22 cellular contexts compared by ENCODE assay signal in the genomic region with DNA sequence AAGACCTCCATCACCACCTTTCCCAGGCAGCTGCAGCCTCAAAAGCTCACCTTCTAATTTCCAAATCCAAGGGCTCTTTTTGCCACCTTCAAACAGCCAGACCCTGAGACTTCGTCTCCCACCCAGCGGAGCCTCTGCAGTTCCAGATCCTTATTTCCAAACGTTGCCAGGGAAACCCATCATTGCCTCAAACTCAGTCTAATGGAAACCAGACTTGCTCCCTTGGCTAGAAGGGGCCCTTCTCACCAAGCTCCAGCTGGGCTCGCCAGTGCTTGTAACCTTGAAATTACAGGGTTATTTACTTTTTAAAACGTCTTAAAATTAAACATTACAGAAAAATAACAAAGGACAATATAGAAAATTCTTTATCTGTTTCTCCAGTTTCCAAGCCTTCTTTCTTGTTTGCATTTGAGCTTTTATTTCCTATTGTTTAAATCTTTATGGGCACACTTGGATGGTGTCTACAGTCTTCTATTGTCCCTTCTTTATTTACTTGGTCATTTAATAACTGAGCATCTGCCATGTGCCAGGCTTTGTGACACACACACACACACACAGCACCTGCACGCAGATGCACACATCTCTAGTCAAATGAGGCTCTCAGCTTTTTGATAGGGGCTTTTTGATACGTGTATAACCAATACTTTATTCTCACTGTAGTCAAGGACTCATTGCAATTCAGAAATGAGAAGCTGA. TPM values are rescaled to one million over a fixed set of nuclear protein-coding genes. Genes with fewer than 3 reads are reported as not detected.
DNase-seq lines count a peak whose midpoint lies in the region; ATAC-seq and TF ChIP-seq lines count a peak whose summit lies in the region.
"Had no signal": no experiment of that assay in that cellular context is flagged by ENCODE, and none has a peak within 500 bp of the region (broad histone marks: within the 10 kb centered on the region; RNA-seq: fewer than 3 reads in every experiment).

No MANE protein-coding gene starts in this region.

- H3K27me3 ChIP-seq in adipocyte (replicated peaks; ENCODE audit: control insufficient read depth, insufficient read depth, low read length) = peaks cover 27% of the 10 kb centered on the region

- peaks cover 18% of the 10 kb centered on the region for H3K27me3 Mint-ChIP-seq in activated CD4-positive, alpha-beta T cell treated with anti-CD3 and anti-CD28 coated beads, Interleukin-2, amount 10 ng/mL, durations not matched to agents 24 days and 14 days
- peaks cover 4 to 11% (median 5%) of the 10 kb centered on the region in 3 donors for H3K27me3 Mint-ChIP-seq in immature natural killer cell (ENCODE audit: low read depth in 3 of 3)
- H3K27me3 Mint-ChIP-seq: brain had no signal

- no peaks in the 10 kb centered on the region for H3K9me3 ChIP-seq in adipocyte (ENCODE audit: control insufficient read depth, low read length)
- H3K9me3 ChIP-seq: transverse colon had no signal

- no peak overlapping the region for H3K9ac ChIP-seq in adipocyte (ENCODE audit: low read length)

- no peaks in the 10 kb centered on the region for H3K4me1 Mint-ChIP-seq in activated CD4-positive, alpha-beta T cell treated with anti-CD3 and anti-CD28 coated beads, Interleukin-2, amount 10 ng/mL, durations not matched to agents 24 days and 14 days
- H3K4me1 Mint-ChIP-seq in immature natural killer cell = no peaks in the 10 kb centered on the region
- H3K4me1 Mint-ChIP-seq: activated B cell treated with CpG ODN at 0.5 μM for 24 hours; activated naive CD8-positive, alpha-beta T cell treated with anti-CD3 and anti-CD28 coated beads for 36 hours; CD4-positive, CD25-positive, alpha-beta regulatory T cell; stimulated activated naive B cell treated with anti-CD40 and anti-IgM and Interleukin-4, amounts not matched to agents 10 μg/mL and 1 μg/mL and 100 μg/mL, for 72 hours had no signal

- peak overlapping the region; percentile 99 for H3K27ac ChIP-seq in C4-2B
- H3K27ac ChIP-seq: coronary artery, transverse colon had no signal

- H3K9me3 Mint-ChIP-seq in activated CD4-positive, alpha-beta T cell treated with anti-CD3 and anti-CD28 coated beads, Interleukin-2, amount 10 ng/mL, durations not matched to agents 24 days and 14 days = no peaks in the 10 kb centered on the region
- H3K9me3 Mint-ChIP-seq in immature natural killer cell = peaks cover 0 to 5% (median 0%) of the 10 kb centered on the region in 6 donors
- H3K9me3 Mint-ChIP-seq: activated B cell treated with CpG ODN at 0.5 μM for 24 hours; activated naive CD8-positive, alpha-beta T cell treated with anti-CD3 and anti-CD28 coated beads for 36 hours; activated T-helper 1 cell treated with anti-CD3 and anti-CD28 coated beads, Interleukin-12 subunit alpha, Interleukin-12 subunit beta, Interleukin-2, Interleukin-4 antibody, amounts not matched to agents 30 ng/mL and 10 ng/mL and 1 ng/mL, durations not matched to agents 14 hours and 24 hours and 36 hours; mesothelial cell of epicardium had no signal

- intact Hi-C loops in activated CD4-positive, alpha-beta T cell treated with anti-CD3 and anti-CD28 coated beads, Interleukin-2, amount 10 ng/mL, durations not matched to agents 24 days and 14 days (cut with micrococcal nuclease) = no loop called here

- no peaks in the 10 kb centered on the region for H3K4me1 ChIP-seq in adipocyte (ENCODE audit: control insufficient read depth, insufficient read depth, low read length)
- H3K4me1 ChIP-seq: transverse colon had no signal

- TF ChIP-seq CTCF in C4-2B (conservative IDR thresholded peaks at IDR 0.05) = no peak

- H3K36me3 Mint-ChIP-seq in activated CD4-positive, alpha-beta T cell treated with anti-CD3 and anti-CD28 coated beads, Interleukin-2, amount 10 ng/mL, durations not matched to agents 24 days and 14 days (ENCODE audit: low read depth) = no peaks in the 10 kb centered on the region
- H3K36me3 Mint-ChIP-seq in immature natural killer cell = no peaks in the 10 kb centered on the region
- H3K36me3 Mint-ChIP-seq: activated naive CD8-positive, alpha-beta T cell treated with anti-CD3 and anti-CD28 coated beads for 36 hours; brain; CD4-positive, CD25-positive, alpha-beta regulatory T cell; mesothelial cell of epicardium; stimulated activated naive B cell treated with anti-CD40 and anti-IgM and Interleukin-4, amounts not matched to agents 10 μg/mL and 1 μg/mL and 100 μg/mL, for 72 hours had no signal

- ATAC-seq in HG02763 (IDR thresholded peaks at IDR 0.05; ENCODE audit: unreplicated experiment) = no peak
- ATAC-seq: stimulated activated naive B cell treated with anti-CD40 and anti-IgM and Interleukin-4, amounts not matched to agents 10 μg/mL and 1 μg/mL and 100 μg/mL, for 72 hours had no signal

- no peak overlapping the region for H3K27ac Mint-ChIP-seq in activated CD4-positive, alpha-beta T cell treated with anti-CD3 and anti-CD28 coated beads, Interleukin-2, amount 10 ng/mL, durations not matched to agents 24 days and 14 days
- H3K27ac Mint-ChIP-seq in immature natural killer cell = no peak overlapping the region
- H3K27ac Mint-ChIP-seq: activated B cell treated with CpG ODN at 0.5 μM for 24 hours; activated naive CD8-positive, alpha-beta T cell treated with anti-CD3 and anti-CD28 coated beads for 36 hours; activated T-helper 1 cell treated with anti-CD3 and anti-CD28 coated beads, Interleukin-12 subunit alpha, Interleukin-12 subunit beta, Interleukin-2, Interleukin-4 antibody, amounts not matched to agents 30 ng/mL and 10 ng/mL and 1 ng/mL, durations not matched to agents 14 hours and 24 hours and 36 hours; CD4-positive, CD25-positive, alpha-beta regulatory T cell; mesothelial cell of epicardium; stimulated activated naive B cell treated with anti-CD40 and anti-IgM and Interleukin-4, amounts not matched to agents 10 μg/mL and 1 μg/mL and 100 μg/mL, for 72 hours had no signal

- H3K4me3 ChIP-seq in adipocyte (ENCODE audit: low read length) = no peak overlapping the region
- H3K4me3 ChIP-seq: coronary artery, transverse colon had no signal

- H3K36me3 ChIP-seq in adipocyte (ENCODE audit: control insufficient read depth, insufficient read depth, low read length, severe bottlenecking) = no peaks in the 10 kb centered on the region
- H3K36me3 ChIP-seq: transverse colon had no signal

- in situ Hi-C loops in G401 (cut with HindIII; ENCODE audit: low sequenced_read_pairs) = no loop called here

- H3K4me3 Mint-ChIP-seq in activated CD4-positive, alpha-beta T cell treated with anti-CD3 and anti-CD28 coated beads, Interleukin-2, amount 10 ng/mL, durations not matched to agents 24 days and 14 days = no peak overlapping the region
- H3K4me3 Mint-ChIP-seq in immature natural killer cell = no peak overlapping the region
- H3K4me3 Mint-ChIP-seq: activated B cell treated with CpG ODN at 0.5 μM for 24 hours; activated naive CD8-positive, alpha-beta T cell treated with anti-CD3 and anti-CD28 coated beads for 36 hours; activated T-helper 1 cell treated with anti-CD3 and anti-CD28 coated beads, Interleukin-12 subunit alpha, Interleukin-12 subunit beta, Interleukin-2, Interleukin-4 antibody, amounts not matched to agents 30 ng/mL and 10 ng/mL and 1 ng/mL, durations not matched to agents 14 hours and 24 hours and 36 hours; CD4-positive, CD25-positive, alpha-beta regulatory T cell; mesothelial cell of epicardium; stimulated activated naive B cell treated with anti-CD40 and anti-IgM and Interleukin-4, amounts not matched to agents 10 μg/mL and 1 μg/mL and 100 μg/mL, for 72 hours had no signal

- DNase-seq in NCI-H1105 treated with DMSO at 0.1 percent for 48 hours (lab: John Stamatoyannopoulos, UW) (peak; percentile 87), NCI-H345 (lab: John Stamatoyannopoulos, UW) (peak; percentile 91), adipocyte (ENCODE audit: low read depth) (peak; percentile 58), G401 (ENCODE audit: low spot score) (no peak), immature natural killer cell (no peak)
- DNase-seq in activated CD4-positive, alpha-beta T cell treated with anti-CD3 and anti-CD28 coated beads, Interleukin-2, amount 10 ng/mL, durations not matched to agents 24 days and 14 days = no peak
- DNase-seq: ACHN; activated B cell treated with CpG ODN at 0.5 μM for 24 hours; activated naive CD8-positive, alpha-beta T cell treated with anti-CD3 and anti-CD28 coated beads for 36 hours; CD4-positive, CD25-positive, alpha-beta regulatory T cell; Right ventricle myocardium superior; stimulated activated naive B cell treated with anti-CD40 and anti-IgM and Interleukin-4, amounts not matched to agents 10 μg/mL and 1 μg/mL and 100 μg/mL, for 72 hours; transverse colon had no signal

RNA-seq across cellular contexts. Expression of a gene that starts 36.1 kb away (rescaled TPM):
- total RNA-seq in G401 (2014; rRNA removed; shearing (Covaris generic)) = not detected in 2 replicates
- not detected in 2 replicates for total RNA-seq in activated CD4-positive, alpha-beta T cell treated with anti-CD3 and anti-CD28 coated beads, Interleukin-2, amount 10 ng/mL, durations not matched to agents 24 days and 14 days
- under 1 TPM; 0.06 to 0.52 (median 0.42) TPM for polyA plus RNA-seq in immature natural killer cell
- total RNA-seq: activated B cell treated with CpG ODN at 0.5 μM for 24 hours; activated CD8-positive, alpha-beta memory T cell treated with anti-CD3 and anti-CD28 coated beads for 36 hours; activated naive CD8-positive, alpha-beta T cell treated with anti-CD3 and anti-CD28 coated beads for 36 hours; activated T-helper 1 cell treated with anti-CD3 and anti-CD28 coated beads, Interleukin-12 subunit alpha, Interleukin-12 subunit beta, Interleukin-2, Interleukin-4 antibody, amounts not matched to agents 30 ng/mL and 10 ng/mL and 1 ng/mL, durations not matched to agents 14 hours and 24 hours and 36 hours; CD4-positive, CD25-positive, alpha-beta regulatory T cell; mesothelial cell of epicardium; Right ventricle myocardium superior; T-helper 1 cell treated with Interleukin-12 subunit alpha and Interleukin-12 subunit beta and Interleukin-4 antibody, amounts not matched to agents 30 ng/mL and 1 ng/mL, for 36 hours; transverse colon had no signal
- polyA plus RNA-seq: CD4-positive, CD25-positive, alpha-beta regulatory T cell; neural cell had no signal

Comparison
In these comparisons a context has a peak if more than half of its experiments do, and no peak if none do; other contexts are left out.
1. DNase-seq: peak in NCI-H1105 treated with DMSO at 0.1 percent for 48 hours (single experiment), NCI-H345 (single experiment) and adipocyte (single experiment); none in G401 (single experiment), activated CD4-positive, alpha-beta T cell treated with anti-CD3 and anti-CD28 coated beads, Interleukin-2, amount 10 ng/mL, durations not matched to agents 24 days and 14 days (single experiment) and immature natural killer cell (0 of 3).